ENCODE assay signal across 9 cellular contexts in the genomic region with DNA sequence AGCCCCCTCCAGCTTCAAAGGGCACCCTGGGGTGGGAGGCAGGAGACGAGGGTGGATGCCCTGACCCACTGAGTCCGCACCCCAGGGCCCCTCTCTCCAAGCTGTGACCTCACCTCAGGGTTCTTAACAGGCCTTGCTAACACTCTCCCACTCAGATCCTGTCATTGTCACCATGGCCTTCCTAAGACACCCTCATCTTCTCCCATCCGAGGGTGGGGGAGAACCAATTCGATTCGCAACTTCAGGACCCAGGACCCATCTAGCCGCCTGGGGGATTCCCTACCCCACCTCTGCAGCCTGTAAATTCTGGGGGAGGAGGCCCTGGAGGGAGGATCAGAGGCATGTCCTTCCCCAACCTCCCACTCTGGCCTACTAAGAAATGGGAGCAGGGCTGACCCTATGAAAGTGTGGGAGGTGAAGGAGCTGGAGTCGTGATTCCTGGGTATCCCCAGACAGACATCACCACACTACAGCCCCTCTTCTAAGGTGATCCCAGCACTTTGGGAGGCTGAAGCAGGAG. TPM values are rescaled to one million over a fixed set of nuclear protein-coding genes. Genes with fewer than 3 reads are reported as not detected.
DNase-seq lines count a peak whose midpoint lies in the region; ATAC-seq and TF ChIP-seq lines count a peak whose summit lies in the region.
"Had no signal": no experiment of that assay in that cellular context is flagged by ENCODE, and none has a peak within 500 bp of the region (broad histone marks: within the 10 kb centered on the region; RNA-seq: fewer than 3 reads in every experiment).

No MANE protein-coding gene starts in this region.

- ATAC-seq in activated T-cell treated with anti-CD3 and anti-CD28 coated beads, Interleukin-2, amount 50 U/mL, for 4 hours: peak; percentile 35 to 61
- no peak for ATAC-seq in upper lobe of left lung (ENCODE audit: low FRiP score in 2 of 2)

- peak overlapping the region; percentile 84 for H3K27ac Mint-ChIP-seq in glutamatergic neuron (ENCODE audit: unreplicated experiment)

- H3K4me3 ChIP-seq in upper lobe of left lung (peak overlapping the region in 2 of 4 donors; percentile 8 to 23), ascending aorta (no peak overlapping the region)

- H3K4me3 Mint-ChIP-seq in activated T-cell treated with anti-CD3 and anti-CD28 coated beads, Interleukin-2, amount 50 U/mL, for 4 hours: peak overlapping the region; percentile 69
- no peak overlapping the region for H3K4me3 Mint-ChIP-seq in glutamatergic neuron (ENCODE audit: unreplicated experiment)

- H3K27ac ChIP-seq in KOPT-K1 (ENCODE audit: low read depth, low read length, poor library complexity, severe bottlenecking) (peak overlapping the region; percentile 48), upper lobe of left lung (peak overlapping the region; percentile 35 to 86 (median 77)), ascending aorta (peak overlapping the region in 1 of 2 donors; percentile 34)

- TF ChIP-seq CTCF in glutamatergic neuron (IDR thresholded peaks at IDR 0.05; ENCODE audit: partially characterized antibody, unreplicated experiment) (no peak), upper lobe of left lung (IDR thresholded peaks at IDR 0.05) (no peak), ascending aorta (IDR thresholded peaks at IDR 0.05) (no peak)

- H3K9me3 ChIP-seq in KOPT-K1 (ENCODE audit: insufficient read depth, low read length, poor library complexity, severe bottlenecking): no peaks in the 10 kb centered on the region
- no peaks in the 10 kb centered on the region for H3K9me3 ChIP-seq in upper lobe of left lung
- no peaks in the 10 kb centered on the region for H3K9me3 ChIP-seq in ascending aorta

- intact Hi-C loops in ascending aorta (cut with DNase I): no loop called here

- H3K4me1 ChIP-seq in upper lobe of left lung (peaks cover 43 to 50% (median 47%) of the 10 kb centered on the region in 4 donors), ascending aorta (peaks cover 6 to 9% of the 10 kb centered on the region in 2 donors)

- WGBS in upper lobe of left lung, 2 donors: 68 to 71% methylated on average over 7 of the region's 7 CpGs

- H3K36me3 ChIP-seq in KOPT-K1 (ENCODE audit: insufficient read depth, low read length): peaks cover 21% of the 10 kb centered on the region
- peaks cover 3 to 23% (median 13%) of the 10 kb centered on the region in 4 donors for H3K36me3 ChIP-seq in upper lobe of left lung
- H3K36me3 ChIP-seq in ascending aorta: peaks cover 17 to 19% of the 10 kb centered on the region in 2 donors

- H3K27me3 Mint-ChIP-seq in activated T-cell treated with anti-CD3 and anti-CD28 coated beads, Interleukin-2, amount 50 U/mL, for 4 hours (ENCODE audit: low read depth): no peaks in the 10 kb centered on the region
- peaks cover 5% of the 10 kb centered on the region for H3K27me3 Mint-ChIP-seq in glutamatergic neuron (ENCODE audit: unreplicated experiment)

- TF ChIP-seq POLR2A in upper lobe of left lung (IDR thresholded peaks at IDR 0.05): no peak

- no peak for DNase-seq in activated T-cell treated with anti-CD3 and anti-CD28 coated beads, Interleukin-2, amount 50 U/mL, for 4 hours
- DNase-seq in activated T-cell treated with anti-CD3 and anti-CD28 coated beads, Interleukin-2, amount 50 U/mL, for 48 hours: no peak
- DNase-seq in glutamatergic neuron (no peak), upper lobe of left lung (peak in 1 of 2 donors; percentile 10), T-helper 9 cell (no peak), ascending aorta (ENCODE audit: low spot score in 2 of 2) (no peak), SW 1271 (lab: John Stamatoyannopoulos, UW) (no peak)
- DNase-seq: NCI-H526 had no signal

- H3K4me1 Mint-ChIP-seq in activated T-cell treated with anti-CD3 and anti-CD28 coated beads, Interleukin-2, amount 50 U/mL, for 4 hours (ENCODE audit: low read depth): peaks cover 42% of the 10 kb centered on the region
- H3K4me1 Mint-ChIP-seq in glutamatergic neuron (ENCODE audit: low read depth, unreplicated experiment): peaks cover 13% of the 10 kb centered on the region

- H3K27me3 ChIP-seq in upper lobe of left lung: no peaks in the 10 kb centered on the region
- H3K27me3 ChIP-seq in ascending aorta: no peaks in the 10 kb centered on the region

- H3K9me3 Mint-ChIP-seq in activated T-cell treated with anti-CD3 and anti-CD28 coated beads, Interleukin-2, amount 50 U/mL, for 4 hours: no peaks in the 10 kb centered on the region
- peaks cover 7% of the 10 kb centered on the region for H3K9me3 Mint-ChIP-seq in glutamatergic neuron (ENCODE audit: unreplicated experiment)

- H3K36me3 Mint-ChIP-seq in activated T-cell treated with anti-CD3 and anti-CD28 coated beads, Interleukin-2, amount 50 U/mL, for 4 hours (ENCODE audit: insufficient read depth): peaks cover 10% of the 10 kb centered on the region
- no peaks in the 10 kb centered on the region for H3K36me3 Mint-ChIP-seq in glutamatergic neuron (ENCODE audit: unreplicated experiment)

- TF ChIP-seq EP300 in upper lobe of left lung (IDR thresholded peaks at IDR 0.05): no peak

RNA-seq across cellular contexts. Expression of a gene that starts 17.4 kb away (rescaled TPM):
- 10 to 100 TPM; 53.9 to 67.6 (median 59.9) TPM for total RNA-seq in activated T-cell treated with anti-CD3 and anti-CD28 coated beads, Interleukin-2, amount 50 U/mL, for 4 hours
- total RNA-seq in glutamatergic neuron (ENCODE audit: unreplicated experiment): 74.8 TPM
- 100 to 1,000 TPM; 162 to 279 (median 177) TPM for total RNA-seq in upper lobe of left lung
- total RNA-seq in ascending aorta: 216 TPM

RNA-seq across cellular contexts. Expression of a gene that starts 52.5 kb away (rescaled TPM):
- total RNA-seq in activated T-cell treated with anti-CD3 and anti-CD28 coated beads, Interleukin-2, amount 50 U/mL, for 4 hours: 1 to 10 TPM; 3.2 to 4.8 (median 3.3) TPM
- total RNA-seq in glutamatergic neuron (ENCODE audit: unreplicated experiment): 20.3 TPM
- total RNA-seq in upper lobe of left lung: 1 to 10 TPM; 4.6 to 7.9 (median 6.4) TPM
- total RNA-seq in ascending aorta: 2.0 TPM

RNA-seq across cellular contexts. Expression of a gene that starts 52.8 kb away (rescaled TPM):
- 10 to 100 TPM; 29.0 to 33.7 (median 31.2) TPM for total RNA-seq in activated T-cell treated with anti-CD3 and anti-CD28 coated beads, Interleukin-2, amount 50 U/mL, for 4 hours
- 5.4 TPM for total RNA-seq in glutamatergic neuron (ENCODE audit: unreplicated experiment)
- 10 to 100 TPM in 2 of 6 donors, 1 to 10 TPM in 4; 3.9 to 28.3 (median 8.0) TPM for total RNA-seq in upper lobe of left lung
- 2.1 TPM for total RNA-seq in ascending aorta

Comparison
In these comparisons a context has a peak if more than half of its experiments do, and no peak if none do; other contexts are left out.
1. ATAC-seq: peak in activated T-cell treated with anti-CD3 and anti-CD28 coated beads, Interleukin-2, amount 50 U/mL, for 4 hours (2 of 2); none in upper lobe of left lung (0 of 2).